1 cellular context compared by ENCODE assay signal in genomic region chr1:56509713-56510641, GRCh38.
TF ChIP-seq lines count a peak whose summit lies in the region.

No MANE protein-coding gene starts in this region.

TF ChIP-seq in HepG2, 621 proteins besides CTCF, POLR2A, EP300 and RAD21 (continued from another document and continues in another):
- TF ChIP-seq ZNF639 (CRISPR knock-in tag; conservative IDR thresholded peaks at IDR 0.05) (no peak), GABPB1 (CRISPR knock-in tag; IDR thresholded peaks at IDR 0.05) (no peak), ZNF235 (CRISPR knock-in tag; IDR thresholded peaks at IDR 0.05; ENCODE audit: borderline replicate concordance) (0 out of 2 replicates have a peak, but pooled peaks have one; percentile 54), ZNF224 (CRISPR knock-in tag; IDR thresholded peaks at IDR 0.05) (no peak), CREB1 (IDR thresholded peaks at IDR 0.05) (no peak), CREB1 (CRISPR knock-in tag; IDR thresholded peaks at IDR 0.05) (peak; percentile 54; the same call in 1 of the 2 replicates), TCF7 (IDR thresholded peaks at IDR 0.05; ENCODE audit: low read depth) (peak; percentile 39; the same call in 1 of the 2 replicates), ZNF766 (CRISPR knock-in tag; IDR thresholded peaks at IDR 0.05; ENCODE audit: borderline replicate concordance) (no peak), FUBP1 (CRISPR knock-in tag; IDR thresholded peaks at IDR 0.05; ENCODE audit: borderline replicate concordance) (no peak), NFE2 (CRISPR knock-in tag; IDR thresholded peaks at IDR 0.05) (no peak), ATAD3A (CRISPR knock-in tag; IDR thresholded peaks at IDR 0.05) (no peak), SSRP1 (CRISPR knock-in tag; IDR thresholded peaks at IDR 0.05) (no peak), ATF7-NPFF (CRISPR knock-in tag; IDR thresholded peaks at IDR 0.05; ENCODE audit: low read depth) (no peak), ZFP41 (CRISPR knock-in tag; IDR thresholded peaks at IDR 0.05; ENCODE audit: borderline replicate concordance) (no peak), ZNF407 (CRISPR knock-in tag; IDR thresholded peaks at IDR 0.05; ENCODE audit: not compliant biosample characterization) (no peak), HDAC6 (IDR thresholded peaks at IDR 0.05; ENCODE audit: low read depth, low read length) (no peak), RFX3 (CRISPR knock-in tag; IDR thresholded peaks at IDR 0.05) (no peak), ATF2 (CRISPR knock-in tag; IDR thresholded peaks at IDR 0.05) (no peak), SIN3A (IDR thresholded peaks at IDR 0.05; ENCODE audit: borderline replicate concordance, low read depth, low read length) (no peak)
- TF ChIP-seq, protein P1, sequence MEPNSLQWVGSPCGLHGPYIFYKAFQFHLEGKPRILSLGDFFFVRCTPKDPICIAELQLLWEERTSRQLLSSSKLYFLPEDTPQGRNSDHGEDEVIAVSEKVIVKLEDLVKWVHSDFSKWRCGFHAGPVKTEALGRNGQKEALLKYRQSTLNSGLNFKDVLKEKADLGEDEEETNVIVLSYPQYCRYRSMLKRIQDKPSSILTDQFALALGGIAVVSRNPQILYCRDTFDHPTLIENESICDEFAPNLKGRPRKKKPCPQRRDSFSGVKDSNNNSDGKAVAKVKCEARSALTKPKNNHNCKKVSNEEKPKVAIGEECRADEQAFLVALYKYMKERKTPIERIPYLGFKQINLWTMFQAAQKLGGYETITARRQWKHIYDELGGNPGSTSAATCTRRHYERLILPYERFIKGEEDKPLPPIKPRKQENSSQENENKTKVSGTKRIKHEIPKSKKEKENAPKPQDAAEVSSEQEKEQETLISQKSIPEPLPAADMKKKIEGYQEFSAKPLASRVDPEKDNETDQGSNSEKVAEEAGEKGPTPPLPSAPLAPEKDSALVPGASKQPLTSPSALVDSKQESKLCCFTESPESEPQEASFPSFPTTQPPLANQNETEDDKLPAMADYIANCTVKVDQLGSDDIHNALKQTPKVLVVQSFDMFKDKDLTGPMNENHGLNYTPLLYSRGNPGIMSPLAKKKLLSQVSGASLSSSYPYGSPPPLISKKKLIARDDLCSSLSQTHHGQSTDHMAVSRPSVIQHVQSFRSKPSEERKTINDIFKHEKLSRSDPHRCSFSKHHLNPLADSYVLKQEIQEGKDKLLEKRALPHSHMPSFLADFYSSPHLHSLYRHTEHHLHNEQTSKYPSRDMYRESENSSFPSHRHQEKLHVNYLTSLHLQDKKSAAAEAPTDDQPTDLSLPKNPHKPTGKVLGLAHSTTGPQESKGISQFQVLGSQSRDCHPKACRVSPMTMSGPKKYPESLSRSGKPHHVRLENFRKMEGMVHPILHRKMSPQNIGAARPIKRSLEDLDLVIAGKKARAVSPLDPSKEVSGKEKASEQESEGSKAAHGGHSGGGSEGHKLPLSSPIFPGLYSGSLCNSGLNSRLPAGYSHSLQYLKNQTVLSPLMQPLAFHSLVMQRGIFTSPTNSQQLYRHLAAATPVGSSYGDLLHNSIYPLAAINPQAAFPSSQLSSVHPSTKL (CRISPR knock-in tag; IDR thresholded peaks at IDR 0.05), result peak; percentile 46; the same call in 1 of the 2 replicates
- TF ChIP-seq, protein P2, sequence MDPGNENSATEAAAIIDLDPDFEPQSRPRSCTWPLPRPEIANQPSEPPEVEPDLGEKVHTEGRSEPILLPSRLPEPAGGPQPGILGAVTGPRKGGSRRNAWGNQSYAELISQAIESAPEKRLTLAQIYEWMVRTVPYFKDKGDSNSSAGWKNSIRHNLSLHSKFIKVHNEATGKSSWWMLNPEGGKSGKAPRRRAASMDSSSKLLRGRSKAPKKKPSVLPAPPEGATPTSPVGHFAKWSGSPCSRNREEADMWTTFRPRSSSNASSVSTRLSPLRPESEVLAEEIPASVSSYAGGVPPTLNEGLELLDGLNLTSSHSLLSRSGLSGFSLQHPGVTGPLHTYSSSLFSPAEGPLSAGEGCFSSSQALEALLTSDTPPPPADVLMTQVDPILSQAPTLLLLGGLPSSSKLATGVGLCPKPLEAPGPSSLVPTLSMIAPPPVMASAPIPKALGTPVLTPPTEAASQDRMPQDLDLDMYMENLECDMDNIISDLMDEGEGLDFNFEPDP (CRISPR knock-in tag; conservative IDR thresholded peaks at IDR 0.05), result no peak
- TF ChIP-seq, protein P3, sequence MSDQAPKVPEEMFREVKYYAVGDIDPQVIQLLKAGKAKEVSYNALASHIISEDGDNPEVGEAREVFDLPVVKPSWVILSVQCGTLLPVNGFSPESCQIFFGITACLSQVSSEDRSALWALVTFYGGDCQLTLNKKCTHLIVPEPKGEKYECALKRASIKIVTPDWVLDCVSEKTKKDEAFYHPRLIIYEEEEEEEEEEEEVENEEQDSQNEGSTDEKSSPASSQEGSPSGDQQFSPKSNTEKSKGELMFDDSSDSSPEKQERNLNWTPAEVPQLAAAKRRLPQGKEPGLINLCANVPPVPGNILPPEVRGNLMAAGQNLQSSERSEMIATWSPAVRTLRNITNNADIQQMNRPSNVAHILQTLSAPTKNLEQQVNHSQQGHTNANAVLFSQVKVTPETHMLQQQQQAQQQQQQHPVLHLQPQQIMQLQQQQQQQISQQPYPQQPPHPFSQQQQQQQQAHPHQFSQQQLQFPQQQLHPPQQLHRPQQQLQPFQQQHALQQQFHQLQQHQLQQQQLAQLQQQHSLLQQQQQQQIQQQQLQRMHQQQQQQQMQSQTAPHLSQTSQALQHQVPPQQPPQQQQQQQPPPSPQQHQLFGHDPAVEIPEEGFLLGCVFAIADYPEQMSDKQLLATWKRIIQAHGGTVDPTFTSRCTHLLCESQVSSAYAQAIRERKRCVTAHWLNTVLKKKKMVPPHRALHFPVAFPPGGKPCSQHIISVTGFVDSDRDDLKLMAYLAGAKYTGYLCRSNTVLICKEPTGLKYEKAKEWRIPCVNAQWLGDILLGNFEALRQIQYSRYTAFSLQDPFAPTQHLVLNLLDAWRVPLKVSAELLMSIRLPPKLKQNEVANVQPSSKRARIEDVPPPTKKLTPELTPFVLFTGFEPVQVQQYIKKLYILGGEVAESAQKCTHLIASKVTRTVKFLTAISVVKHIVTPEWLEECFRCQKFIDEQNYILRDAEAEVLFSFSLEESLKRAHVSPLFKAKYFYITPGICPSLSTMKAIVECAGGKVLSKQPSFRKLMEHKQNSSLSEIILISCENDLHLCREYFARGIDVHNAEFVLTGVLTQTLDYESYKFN (CRISPR knock-in tag; conservative IDR thresholded peaks at IDR 0.05), result peak; percentile 75
- TF ChIP-seq, protein P4, sequence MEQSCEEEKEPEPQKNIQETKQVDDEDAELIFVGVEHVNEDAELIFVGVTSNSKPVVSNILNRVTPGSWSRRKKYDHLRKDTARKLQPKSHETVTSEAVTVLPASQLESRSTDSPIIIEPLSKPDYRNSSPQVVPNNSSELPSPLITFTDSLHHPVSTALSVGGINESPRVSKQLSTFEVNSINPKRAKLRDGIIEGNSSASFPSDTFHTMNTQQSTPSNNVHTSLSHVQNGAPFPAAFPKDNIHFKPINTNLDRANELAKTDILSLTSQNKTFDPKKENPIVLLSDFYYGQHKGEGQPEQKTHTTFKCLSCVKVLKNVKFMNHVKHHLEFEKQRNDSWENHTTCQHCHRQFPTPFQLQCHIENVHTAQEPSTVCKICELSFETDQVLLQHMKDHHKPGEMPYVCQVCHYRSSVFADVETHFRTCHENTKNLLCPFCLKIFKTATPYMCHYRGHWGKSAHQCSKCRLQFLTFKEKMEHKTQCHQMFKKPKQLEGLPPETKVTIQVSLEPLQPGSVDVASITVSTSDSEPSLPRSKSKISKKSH (CRISPR knock-in tag; IDR thresholded peaks at IDR 0.05; ENCODE audit: borderline replicate concordance), result no peak
- TF ChIP-seq, protein P5, sequence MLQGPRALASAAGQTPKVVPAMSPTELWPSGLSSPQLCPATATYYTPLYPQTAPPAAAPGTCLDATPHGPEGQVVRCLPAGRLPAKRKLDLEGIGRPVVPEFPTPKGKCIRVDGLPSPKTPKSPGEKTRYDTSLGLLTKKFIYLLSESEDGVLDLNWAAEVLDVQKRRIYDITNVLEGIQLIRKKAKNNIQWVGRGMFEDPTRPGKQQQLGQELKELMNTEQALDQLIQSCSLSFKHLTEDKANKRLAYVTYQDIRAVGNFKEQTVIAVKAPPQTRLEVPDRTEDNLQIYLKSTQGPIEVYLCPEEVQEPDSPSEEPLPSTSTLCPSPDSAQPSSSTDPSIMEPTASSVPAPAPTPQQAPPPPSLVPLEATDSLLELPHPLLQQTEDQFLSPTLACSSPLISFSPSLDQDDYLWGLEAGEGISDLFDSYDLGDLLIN (CRISPR knock-in tag; IDR thresholded peaks at IDR 0.05; ENCODE audit: borderline replicate concordance), result no peak
